Comparison of ENCODE assay signal across 1 cellular context in the genomic region with DNA sequence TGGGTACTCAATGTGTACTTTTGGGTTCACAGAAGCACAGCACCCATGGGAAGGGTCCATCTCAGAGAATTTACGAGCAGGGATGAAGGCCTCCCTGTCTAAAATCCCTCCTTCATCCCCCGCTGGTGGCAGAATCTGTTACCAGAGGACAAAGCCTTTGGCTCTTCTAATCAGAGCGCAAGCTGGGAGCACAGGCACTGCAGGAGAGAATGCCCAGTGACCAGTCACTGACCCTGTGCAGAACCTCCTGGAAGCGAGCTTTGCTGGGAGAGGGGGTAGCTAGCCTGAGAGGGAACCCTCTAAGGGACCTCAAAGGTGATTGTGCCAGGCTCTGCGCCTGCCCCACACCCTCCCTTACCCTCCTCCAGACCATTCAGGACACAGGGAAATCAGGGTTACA.
TF ChIP-seq lines count a peak whose summit lies in the region.

No MANE protein-coding gene starts in this region.

TF ChIP-seq in GM23338, 12 proteins besides CTCF, POLR2A, EP300 and RAD21 (continued from another document):
- TF ChIP-seq, protein P1, sequence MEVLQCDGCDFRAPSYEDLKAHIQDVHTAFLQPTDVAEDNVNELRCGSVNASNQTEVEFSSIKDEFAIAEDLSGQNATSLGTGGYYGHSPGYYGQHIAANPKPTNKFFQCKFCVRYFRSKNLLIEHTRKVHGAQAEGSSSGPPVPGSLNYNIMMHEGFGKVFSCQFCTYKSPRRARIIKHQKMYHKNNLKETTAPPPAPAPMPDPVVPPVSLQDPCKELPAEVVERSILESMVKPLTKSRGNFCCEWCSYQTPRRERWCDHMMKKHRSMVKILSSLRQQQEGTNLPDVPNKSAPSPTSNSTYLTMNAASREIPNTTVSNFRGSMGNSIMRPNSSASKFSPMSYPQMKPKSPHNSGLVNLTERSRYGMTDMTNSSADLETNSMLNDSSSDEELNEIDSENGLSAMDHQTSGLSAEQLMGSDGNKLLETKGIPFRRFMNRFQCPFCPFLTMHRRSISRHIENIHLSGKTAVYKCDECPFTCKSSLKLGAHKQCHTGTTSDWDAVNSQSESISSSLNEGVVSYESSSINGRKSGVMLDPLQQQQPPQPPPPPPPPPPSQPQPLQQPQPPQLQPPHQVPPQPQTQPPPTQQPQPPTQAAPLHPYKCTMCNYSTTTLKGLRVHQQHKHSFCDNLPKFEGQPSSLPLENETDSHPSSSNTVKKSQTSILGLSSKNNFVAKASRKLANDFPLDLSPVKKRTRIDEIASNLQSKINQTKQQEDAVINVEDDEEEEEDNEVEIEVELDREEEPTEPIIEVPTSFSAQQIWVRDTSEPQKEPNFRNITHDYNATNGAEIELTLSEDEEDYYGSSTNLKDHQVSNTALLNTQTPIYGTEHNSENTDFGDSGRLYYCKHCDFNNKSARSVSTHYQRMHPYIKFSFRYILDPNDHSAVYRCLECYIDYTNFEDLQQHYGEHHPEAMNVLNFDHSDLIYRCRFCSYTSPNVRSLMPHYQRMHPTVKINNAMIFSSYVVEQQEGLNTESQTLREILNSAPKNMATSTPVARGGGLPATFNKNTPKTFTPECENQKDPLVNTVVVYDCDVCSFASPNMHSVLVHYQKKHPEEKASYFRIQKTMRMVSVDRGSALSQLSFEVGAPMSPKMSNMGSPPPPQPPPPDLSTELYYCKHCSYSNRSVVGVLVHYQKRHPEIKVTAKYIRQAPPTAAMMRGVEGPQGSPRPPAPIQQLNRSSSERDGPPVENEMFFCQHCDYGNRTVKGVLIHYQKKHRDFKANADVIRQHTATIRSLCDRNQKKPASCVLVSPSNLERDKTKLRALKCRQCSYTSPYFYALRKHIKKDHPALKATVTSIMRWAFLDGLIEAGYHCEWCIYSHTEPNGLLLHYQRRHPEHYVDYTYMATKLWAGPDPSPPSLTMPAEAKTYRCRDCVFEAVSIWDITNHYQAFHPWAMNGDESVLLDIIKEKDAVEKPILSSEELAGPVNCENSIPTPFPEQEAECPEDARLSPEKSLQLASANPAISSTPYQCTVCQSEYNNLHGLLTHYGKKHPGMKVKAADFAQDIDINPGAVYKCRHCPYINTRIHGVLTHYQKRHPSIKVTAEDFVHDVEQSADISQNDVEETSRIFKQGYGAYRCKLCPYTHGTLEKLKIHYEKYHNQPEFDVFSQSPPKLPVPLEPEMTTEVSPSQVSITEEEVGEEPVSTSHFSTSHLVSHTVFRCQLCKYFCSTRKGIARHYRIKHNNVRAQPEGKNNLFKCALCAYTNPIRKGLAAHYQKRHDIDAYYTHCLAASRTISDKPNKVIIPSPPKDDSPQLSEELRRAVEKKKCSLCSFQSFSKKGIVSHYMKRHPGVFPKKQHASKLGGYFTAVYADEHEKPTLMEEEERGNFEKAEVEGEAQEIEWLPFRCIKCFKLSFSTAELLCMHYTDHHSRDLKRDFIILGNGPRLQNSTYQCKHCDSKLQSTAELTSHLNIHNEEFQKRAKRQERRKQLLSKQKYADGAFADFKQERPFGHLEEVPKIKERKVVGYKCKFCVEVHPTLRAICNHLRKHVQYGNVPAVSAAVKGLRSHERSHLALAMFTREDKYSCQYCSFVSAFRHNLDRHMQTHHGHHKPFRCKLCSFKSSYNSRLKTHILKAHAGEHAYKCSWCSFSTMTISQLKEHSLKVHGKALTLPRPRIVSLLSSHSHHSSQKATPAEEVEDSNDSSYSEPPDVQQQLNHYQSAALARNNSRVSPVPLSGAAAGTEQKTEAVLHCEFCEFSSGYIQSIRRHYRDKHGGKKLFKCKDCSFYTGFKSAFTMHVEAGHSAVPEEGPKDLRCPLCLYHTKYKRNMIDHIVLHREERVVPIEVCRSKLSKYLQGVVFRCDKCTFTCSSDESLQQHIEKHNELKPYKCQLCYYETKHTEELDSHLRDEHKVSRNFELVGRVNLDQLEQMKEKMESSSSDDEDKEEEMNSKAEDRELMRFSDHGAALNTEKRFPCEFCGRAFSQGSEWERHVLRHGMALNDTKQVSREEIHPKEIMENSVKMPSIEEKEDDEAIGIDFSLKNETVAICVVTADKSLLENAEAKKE (CRISPR knock-in tag; IDR thresholded peaks at IDR 0.05) = no peak
- TF ChIP-seq ZNF331 (CRISPR knock-in tag; IDR thresholded peaks at IDR 0.05; ENCODE audit: low read depth) (no peak), JUNB (IDR thresholded peaks at IDR 0.05; ENCODE audit: unreplicated experiment) (no peak), EZH2phosphoT487 (IDR thresholded peaks at IDR 0.05; ENCODE audit: unreplicated experiment) (no peak), STAT1 (IDR thresholded peaks at IDR 0.05; ENCODE audit: unreplicated experiment) (no peak), CREB1 (CRISPR knock-in tag; IDR thresholded peaks at IDR 0.05; ENCODE audit: low read depth) (no peak), POLR2AphosphoS5 (IDR thresholded peaks at IDR 0.05; ENCODE audit: low read depth) (no peak), ZNF114 (CRISPR knock-in tag; IDR thresholded peaks at IDR 0.05) (no peak)
- TF ChIP-seq, protein P2, sequence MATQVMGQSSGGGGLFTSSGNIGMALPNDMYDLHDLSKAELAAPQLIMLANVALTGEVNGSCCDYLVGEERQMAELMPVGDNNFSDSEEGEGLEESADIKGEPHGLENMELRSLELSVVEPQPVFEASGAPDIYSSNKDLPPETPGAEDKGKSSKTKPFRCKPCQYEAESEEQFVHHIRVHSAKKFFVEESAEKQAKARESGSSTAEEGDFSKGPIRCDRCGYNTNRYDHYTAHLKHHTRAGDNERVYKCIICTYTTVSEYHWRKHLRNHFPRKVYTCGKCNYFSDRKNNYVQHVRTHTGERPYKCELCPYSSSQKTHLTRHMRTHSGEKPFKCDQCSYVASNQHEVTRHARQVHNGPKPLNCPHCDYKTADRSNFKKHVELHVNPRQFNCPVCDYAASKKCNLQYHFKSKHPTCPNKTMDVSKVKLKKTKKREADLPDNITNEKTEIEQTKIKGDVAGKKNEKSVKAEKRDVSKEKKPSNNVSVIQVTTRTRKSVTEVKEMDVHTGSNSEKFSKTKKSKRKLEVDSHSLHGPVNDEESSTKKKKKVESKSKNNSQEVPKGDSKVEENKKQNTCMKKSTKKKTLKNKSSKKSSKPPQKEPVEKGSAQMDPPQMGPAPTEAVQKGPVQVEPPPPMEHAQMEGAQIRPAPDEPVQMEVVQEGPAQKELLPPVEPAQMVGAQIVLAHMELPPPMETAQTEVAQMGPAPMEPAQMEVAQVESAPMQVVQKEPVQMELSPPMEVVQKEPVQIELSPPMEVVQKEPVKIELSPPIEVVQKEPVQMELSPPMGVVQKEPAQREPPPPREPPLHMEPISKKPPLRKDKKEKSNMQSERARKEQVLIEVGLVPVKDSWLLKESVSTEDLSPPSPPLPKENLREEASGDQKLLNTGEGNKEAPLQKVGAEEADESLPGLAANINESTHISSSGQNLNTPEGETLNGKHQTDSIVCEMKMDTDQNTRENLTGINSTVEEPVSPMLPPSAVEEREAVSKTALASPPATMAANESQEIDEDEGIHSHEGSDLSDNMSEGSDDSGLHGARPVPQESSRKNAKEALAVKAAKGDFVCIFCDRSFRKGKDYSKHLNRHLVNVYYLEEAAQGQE (IDR thresholded peaks at IDR 0.05; ENCODE audit: unreplicated experiment) = no peak
